In the genomic region with DNA sequence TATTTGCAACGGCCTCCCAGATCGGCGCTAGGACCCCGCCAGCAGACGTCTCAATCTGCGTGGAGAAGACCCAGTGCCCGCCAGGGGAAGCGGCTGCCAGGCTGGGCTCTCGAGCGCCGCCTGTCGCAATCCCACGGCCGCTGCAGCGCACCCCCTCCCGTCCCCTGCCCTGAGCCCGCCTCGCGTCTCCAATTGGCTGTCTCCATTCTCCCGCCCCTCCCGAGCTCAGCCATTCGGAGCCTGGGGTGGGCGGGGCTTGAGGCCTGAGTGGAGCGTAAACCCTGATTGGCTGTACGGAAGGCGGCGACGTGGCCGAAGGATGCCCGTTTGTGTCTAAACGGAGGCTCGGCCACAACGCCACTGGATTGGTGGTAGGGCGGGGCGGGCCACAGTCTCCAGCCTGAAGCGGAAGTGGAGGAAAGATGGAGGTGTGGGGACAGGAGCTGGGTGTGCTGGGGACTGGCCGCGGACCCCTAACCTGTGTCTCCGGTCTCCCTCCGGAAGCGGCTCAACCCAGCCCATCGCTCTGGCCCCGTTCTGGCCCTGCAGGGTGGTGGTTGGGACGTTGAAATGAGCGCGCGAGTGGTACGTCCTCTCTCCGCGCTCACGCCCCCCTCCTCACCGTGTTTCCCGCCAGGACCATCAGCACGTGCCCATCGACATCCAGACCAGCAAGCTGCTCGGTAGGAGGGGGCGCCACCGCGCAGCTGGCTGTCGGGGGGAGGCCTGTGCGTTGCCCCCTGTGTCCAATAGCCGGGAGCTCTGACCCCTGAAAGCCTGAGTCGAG, we compare ENCODE assay signal across 1 cellular context.
TF ChIP-seq lines count a peak whose summit lies in the region.

A gene with protein sequence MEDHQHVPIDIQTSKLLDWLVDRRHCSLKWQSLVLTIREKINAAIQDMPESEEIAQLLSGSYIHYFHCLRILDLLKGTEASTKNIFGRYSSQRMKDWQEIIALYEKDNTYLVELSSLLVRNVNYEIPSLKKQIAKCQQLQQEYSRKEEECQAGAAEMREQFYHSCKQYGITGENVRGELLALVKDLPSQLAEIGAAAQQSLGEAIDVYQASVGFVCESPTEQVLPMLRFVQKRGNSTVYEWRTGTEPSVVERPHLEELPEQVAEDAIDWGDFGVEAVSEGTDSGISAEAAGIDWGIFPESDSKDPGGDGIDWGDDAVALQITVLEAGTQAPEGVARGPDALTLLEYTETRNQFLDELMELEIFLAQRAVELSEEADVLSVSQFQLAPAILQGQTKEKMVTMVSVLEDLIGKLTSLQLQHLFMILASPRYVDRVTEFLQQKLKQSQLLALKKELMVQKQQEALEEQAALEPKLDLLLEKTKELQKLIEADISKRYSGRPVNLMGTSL (plus strand): TSS at position 389 of the 787 bp plus-strand sequence. CDS start 34 bp downstream, at position 423.

TF ChIP-seq in HepG2, 621 proteins besides CTCF, POLR2A, EP300 and RAD21 (continued from another document):
- TF ChIP-seq, protein P1, sequence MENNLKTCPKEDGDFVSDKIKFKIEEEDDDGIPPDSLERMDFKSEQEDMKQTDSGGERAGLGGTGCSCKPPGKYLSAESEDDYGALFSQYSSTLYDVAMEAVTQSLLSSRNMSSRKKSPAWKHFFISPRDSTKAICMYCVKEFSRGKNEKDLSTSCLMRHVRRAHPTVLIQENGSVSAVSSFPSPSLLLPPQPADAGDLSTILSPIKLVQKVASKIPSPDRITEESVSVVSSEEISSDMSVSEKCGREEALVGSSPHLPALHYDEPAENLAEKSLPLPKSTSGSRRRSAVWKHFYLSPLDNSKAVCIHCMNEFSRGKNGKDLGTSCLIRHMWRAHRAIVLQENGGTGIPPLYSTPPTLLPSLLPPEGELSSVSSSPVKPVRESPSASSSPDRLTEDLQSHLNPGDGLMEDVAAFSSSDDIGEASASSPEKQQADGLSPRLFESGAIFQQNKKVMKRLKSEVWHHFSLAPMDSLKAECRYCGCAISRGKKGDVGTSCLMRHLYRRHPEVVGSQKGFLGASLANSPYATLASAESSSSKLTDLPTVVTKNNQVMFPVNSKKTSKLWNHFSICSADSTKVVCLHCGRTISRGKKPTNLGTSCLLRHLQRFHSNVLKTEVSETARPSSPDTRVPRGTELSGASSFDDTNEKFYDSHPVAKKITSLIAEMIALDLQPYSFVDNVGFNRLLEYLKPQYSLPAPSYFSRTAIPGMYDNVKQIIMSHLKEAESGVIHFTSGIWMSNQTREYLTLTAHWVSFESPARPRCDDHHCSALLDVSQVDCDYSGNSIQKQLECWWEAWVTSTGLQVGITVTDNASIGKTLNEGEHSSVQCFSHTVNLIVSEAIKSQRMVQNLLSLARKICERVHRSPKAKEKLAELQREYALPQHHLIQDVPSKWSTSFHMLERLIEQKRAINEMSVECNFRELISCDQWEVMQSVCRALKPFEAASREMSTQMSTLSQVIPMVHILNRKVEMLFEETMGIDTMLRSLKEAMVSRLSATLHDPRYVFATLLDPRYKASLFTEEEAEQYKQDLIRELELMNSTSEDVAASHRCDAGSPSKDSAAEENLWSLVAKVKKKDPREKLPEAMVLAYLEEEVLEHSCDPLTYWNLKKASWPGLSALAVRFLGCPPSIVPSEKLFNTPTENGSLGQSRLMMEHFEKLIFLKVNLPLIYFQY (CRISPR knock-in tag; IDR thresholded peaks at IDR 0.05; ENCODE audit: borderline replicate concordance), result peak; percentile 82
- TF ChIP-seq RBM22 (optimal IDR thresholded peaks at IDR 0.05; ENCODE audit: low read length) (no peak), HNF4G (IDR thresholded peaks at IDR 0.05; ENCODE audit: borderline replicate concordance, low read depth, low read length) (peak; percentile 24; the same call in 1 of the 2 replicates), HNF4G (CRISPR knock-in tag; IDR thresholded peaks at IDR 0.05; ENCODE audit: borderline replicate concordance, low read depth) (no peak), ZNF432 (CRISPR knock-in tag; IDR thresholded peaks at IDR 0.05; ENCODE audit: borderline replicate concordance) (peak; percentile 92; the same call in 1 of the 2 replicates), THYN1 (CRISPR knock-in tag; IDR thresholded peaks at IDR 0.05; ENCODE audit: borderline replicate concordance, low read depth) (peak; percentile 24; the same call in 1 of the 2 replicates), ZNF768 (CRISPR knock-in tag; IDR thresholded peaks at IDR 0.05) (peak; percentile 79; the same call in 1 of the 2 replicates), NRL (CRISPR knock-in tag; IDR thresholded peaks at IDR 0.05; ENCODE audit: borderline replicate concordance) (peak; percentile 90), PPARG (CRISPR knock-in tag; conservative IDR thresholded peaks at IDR 0.05) (0 out of 2 replicates have a peak, but pooled peaks have one; percentile 31), YY1 (IDR thresholded peaks at IDR 0.05; ENCODE audit: insufficient read depth, insufficient replicate concordance, low read depth, low read length) (peak; percentile 45), ATF1 (CRISPR knock-in tag; IDR thresholded peaks at IDR 0.05) (peak; percentile 82), ZNF577 (CRISPR knock-in tag; IDR thresholded peaks at IDR 0.05; ENCODE audit: borderline replicate concordance, low read depth) (peak; percentile 97), ZNF567 (CRISPR knock-in tag; IDR thresholded peaks at IDR 0.05; ENCODE audit: borderline replicate concordance) (0 out of 2 replicates have a peak, but pooled peaks have one; percentile 50), BHLHE40 (IDR thresholded peaks at IDR 0.05; ENCODE audit: low read length) (peak; percentile 87), FOXJ3 (CRISPR knock-in tag; IDR thresholded peaks at IDR 0.05; ENCODE audit: borderline replicate concordance) (no peak), ZNF781 (CRISPR knock-in tag; IDR thresholded peaks at IDR 0.05; ENCODE audit: borderline replicate concordance, not compliant biosample characterization) (peak; percentile 98), ZKSCAN5 (CRISPR knock-in tag; IDR thresholded peaks at IDR 0.05) (peak; percentile 86), NFE2 (CRISPR knock-in tag; IDR thresholded peaks at IDR 0.05) (0 out of 2 replicates have a peak, but pooled peaks have one; percentile 36), SMARCE1 (IDR thresholded peaks at IDR 0.05; ENCODE audit: borderline replicate concordance) (no peak), BORCS8-MEF2B (CRISPR knock-in tag; IDR thresholded peaks at IDR 0.05) (peak; percentile 97), ZNF776 (CRISPR knock-in tag; IDR thresholded peaks at IDR 0.05) (peak; percentile 91), SP140L (CRISPR knock-in tag; IDR thresholded peaks at IDR 0.05; ENCODE audit: borderline replicate concordance) (no peak; the same call in 1 of the 2 replicates), ZNF841 (CRISPR knock-in tag; IDR thresholded peaks at IDR 0.05; ENCODE audit: borderline replicate concordance) (peak; percentile 84; the same call in 1 of the 2 replicates), SPEN (CRISPR knock-in tag; IDR thresholded peaks at IDR 0.05; ENCODE audit: low read depth) (peak; percentile 79)
- TF ChIP-seq, protein P2, sequence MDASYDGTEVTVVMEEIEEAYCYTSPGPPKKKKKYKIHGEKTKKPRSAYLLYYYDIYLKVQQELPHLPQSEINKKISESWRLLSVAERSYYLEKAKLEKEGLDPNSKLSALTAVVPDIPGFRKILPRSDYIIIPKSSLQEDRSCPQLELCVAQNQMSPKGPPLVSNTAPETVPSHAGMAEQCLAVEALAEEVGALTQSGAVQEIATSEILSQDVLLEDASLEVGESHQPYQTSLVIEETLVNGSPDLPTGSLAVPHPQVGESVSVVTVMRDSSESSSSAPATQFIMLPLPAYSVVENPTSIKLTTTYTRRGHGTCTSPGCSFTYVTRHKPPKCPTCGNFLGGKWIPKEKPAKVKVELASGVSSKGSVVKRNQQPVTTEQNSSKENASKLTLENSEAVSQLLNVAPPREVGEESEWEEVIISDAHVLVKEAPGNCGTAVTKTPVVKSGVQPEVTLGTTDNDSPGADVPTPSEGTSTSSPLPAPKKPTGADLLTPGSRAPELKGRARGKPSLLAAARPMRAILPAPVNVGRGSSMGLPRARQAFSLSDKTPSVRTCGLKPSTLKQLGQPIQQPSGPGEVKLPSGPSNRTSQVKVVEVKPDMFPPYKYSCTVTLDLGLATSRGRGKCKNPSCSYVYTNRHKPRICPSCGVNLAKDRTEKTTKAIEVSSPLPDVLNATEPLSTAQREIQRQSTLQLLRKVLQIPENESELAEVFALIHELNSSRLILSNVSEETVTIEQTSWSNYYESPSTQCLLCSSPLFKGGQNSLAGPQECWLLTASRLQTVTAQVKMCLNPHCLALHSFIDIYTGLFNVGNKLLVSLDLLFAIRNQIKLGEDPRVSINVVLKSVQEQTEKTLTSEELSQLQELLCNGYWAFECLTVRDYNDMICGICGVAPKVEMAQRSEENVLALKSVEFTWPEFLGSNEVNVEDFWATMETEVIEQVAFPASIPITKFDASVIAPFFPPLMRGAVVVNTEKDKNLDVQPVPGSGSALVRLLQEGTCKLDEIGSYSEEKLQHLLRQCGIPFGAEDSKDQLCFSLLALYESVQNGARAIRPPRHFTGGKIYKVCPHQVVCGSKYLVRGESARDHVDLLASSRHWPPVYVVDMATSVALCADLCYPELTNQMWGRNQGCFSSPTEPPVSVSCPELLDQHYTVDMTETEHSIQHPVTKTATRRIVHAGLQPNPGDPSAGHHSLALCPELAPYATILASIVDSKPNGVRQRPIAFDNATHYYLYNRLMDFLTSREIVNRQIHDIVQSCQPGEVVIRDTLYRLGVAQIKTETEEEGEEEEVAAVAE (CRISPR knock-in tag; IDR thresholded peaks at IDR 0.05; ENCODE audit: borderline replicate concordance), result peak; percentile 90
- TF ChIP-seq, protein P3, sequence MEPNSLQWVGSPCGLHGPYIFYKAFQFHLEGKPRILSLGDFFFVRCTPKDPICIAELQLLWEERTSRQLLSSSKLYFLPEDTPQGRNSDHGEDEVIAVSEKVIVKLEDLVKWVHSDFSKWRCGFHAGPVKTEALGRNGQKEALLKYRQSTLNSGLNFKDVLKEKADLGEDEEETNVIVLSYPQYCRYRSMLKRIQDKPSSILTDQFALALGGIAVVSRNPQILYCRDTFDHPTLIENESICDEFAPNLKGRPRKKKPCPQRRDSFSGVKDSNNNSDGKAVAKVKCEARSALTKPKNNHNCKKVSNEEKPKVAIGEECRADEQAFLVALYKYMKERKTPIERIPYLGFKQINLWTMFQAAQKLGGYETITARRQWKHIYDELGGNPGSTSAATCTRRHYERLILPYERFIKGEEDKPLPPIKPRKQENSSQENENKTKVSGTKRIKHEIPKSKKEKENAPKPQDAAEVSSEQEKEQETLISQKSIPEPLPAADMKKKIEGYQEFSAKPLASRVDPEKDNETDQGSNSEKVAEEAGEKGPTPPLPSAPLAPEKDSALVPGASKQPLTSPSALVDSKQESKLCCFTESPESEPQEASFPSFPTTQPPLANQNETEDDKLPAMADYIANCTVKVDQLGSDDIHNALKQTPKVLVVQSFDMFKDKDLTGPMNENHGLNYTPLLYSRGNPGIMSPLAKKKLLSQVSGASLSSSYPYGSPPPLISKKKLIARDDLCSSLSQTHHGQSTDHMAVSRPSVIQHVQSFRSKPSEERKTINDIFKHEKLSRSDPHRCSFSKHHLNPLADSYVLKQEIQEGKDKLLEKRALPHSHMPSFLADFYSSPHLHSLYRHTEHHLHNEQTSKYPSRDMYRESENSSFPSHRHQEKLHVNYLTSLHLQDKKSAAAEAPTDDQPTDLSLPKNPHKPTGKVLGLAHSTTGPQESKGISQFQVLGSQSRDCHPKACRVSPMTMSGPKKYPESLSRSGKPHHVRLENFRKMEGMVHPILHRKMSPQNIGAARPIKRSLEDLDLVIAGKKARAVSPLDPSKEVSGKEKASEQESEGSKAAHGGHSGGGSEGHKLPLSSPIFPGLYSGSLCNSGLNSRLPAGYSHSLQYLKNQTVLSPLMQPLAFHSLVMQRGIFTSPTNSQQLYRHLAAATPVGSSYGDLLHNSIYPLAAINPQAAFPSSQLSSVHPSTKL (CRISPR knock-in tag; IDR thresholded peaks at IDR 0.05), result peak; percentile 69
- TF ChIP-seq, protein P4, sequence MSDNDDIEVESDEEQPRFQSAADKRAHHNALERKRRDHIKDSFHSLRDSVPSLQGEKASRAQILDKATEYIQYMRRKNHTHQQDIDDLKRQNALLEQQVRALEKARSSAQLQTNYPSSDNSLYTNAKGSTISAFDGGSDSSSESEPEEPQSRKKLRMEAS (IDR thresholded peaks at IDR 0.05), result peak; percentile 100
- TF ChIP-seq, protein P5, sequence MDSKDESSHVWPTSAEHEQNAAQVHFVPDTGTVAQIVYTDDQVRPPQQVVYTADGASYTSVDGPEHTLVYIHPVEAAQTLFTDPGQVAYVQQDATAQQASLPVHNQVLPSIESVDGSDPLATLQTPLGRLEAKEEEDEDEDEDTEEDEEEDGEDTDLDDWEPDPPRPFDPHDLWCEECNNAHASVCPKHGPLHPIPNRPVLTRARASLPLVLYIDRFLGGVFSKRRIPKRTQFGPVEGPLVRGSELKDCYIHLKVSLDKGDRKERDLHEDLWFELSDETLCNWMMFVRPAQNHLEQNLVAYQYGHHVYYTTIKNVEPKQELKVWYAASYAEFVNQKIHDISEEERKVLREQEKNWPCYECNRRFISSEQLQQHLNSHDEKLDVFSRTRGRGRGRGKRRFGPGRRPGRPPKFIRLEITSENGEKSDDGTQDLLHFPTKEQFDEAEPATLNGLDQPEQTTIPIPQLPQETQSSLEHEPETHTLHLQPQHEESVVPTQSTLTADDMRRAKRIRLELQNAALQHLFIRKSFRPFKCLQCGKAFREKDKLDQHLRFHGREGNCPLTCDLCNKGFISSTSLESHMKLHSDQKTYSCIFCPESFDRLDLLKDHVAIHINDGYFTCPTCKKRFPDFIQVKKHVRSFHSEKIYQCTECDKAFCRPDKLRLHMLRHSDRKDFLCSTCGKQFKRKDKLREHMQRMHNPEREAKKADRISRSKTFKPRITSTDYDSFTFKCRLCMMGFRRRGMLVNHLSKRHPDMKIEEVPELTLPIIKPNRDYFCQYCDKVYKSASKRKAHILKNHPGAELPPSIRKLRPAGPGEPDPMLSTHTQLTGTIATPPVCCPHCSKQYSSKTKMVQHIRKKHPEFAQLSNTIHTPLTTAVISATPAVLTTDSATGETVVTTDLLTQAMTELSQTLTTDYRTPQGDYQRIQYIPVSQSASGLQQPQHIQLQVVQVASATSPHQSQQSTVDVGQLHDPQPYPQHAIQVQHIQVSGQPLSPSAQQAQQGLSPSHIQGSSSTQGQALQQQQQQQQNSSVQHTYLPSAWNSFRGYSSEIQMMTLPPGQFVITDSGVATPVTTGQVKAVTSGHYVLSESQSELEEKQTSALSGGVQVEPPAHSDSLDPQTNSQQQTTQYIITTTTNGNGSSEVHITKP (CRISPR knock-in tag; IDR thresholded peaks at IDR 0.05; ENCODE audit: low read depth), result peak; percentile 22; the same call in 1 of the 2 replicates
